7 cellular contexts compared by ENCODE assay signal in genomic region chr16:15434425-15435215, GRCh38. TPM values are rescaled to one million over a fixed set of nuclear protein-coding genes. Genes with fewer than 3 reads are reported as not detected.
DNase-seq lines count a peak whose midpoint lies in the region; ATAC-seq and TF ChIP-seq lines count a peak whose summit lies in the region.

Gene BMERB1 (plus strand): TSS chr16:15434588. CDS start chr16:15434654, 66 bp downstream.

- H3K4me1 ChIP-seq in heart right ventricle: peaks cover 3 to 22% (median 9%) of the 10 kb centered on the region in 9 donors
- H3K4me1 ChIP-seq in parathyroid adenoma: peaks cover 4% of the 10 kb centered on the region
- H3K4me1 ChIP-seq in thyroid gland: no peaks in the 10 kb centered on the region

- H3K9me3 ChIP-seq in heart right ventricle: no peaks in the 10 kb centered on the region
- H3K9me3 ChIP-seq in parathyroid adenoma (ENCODE audit: control insufficient read depth, low read length): no peaks in the 10 kb centered on the region
- no peaks in the 10 kb centered on the region for H3K9me3 ChIP-seq in thyroid gland

- TF ChIP-seq CTCF in heart right ventricle (IDR thresholded peaks at IDR 0.05): no peak
- no peak for TF ChIP-seq CTCF in parathyroid adenoma (IDR thresholded peaks at IDR 0.05)
- no peak for TF ChIP-seq CTCF in thyroid gland (IDR thresholded peaks at IDR 0.05)

- TF ChIP-seq POLR2A in thyroid gland (IDR thresholded peaks at IDR 0.05) (no peak), GM18505 (IDR thresholded peaks at IDR 0.05; ENCODE audit: borderline replicate concordance, extremely low read depth, insufficient read depth, insufficient read length) (no peak)

- H3K27me3 ChIP-seq in heart right ventricle: peaks cover 0 to 38% (median 0%) of the 10 kb centered on the region in 7 donors
- H3K27me3 ChIP-seq in parathyroid adenoma (ENCODE audit: control insufficient read depth, insufficient read depth, low read length): no peaks in the 10 kb centered on the region
- H3K27me3 ChIP-seq in thyroid gland: no peaks in the 10 kb centered on the region

- H3K79me2 ChIP-seq in parathyroid adenoma: peaks cover 15% of the 10 kb centered on the region

- peak within 1 kb of the TSS; percentile 78 for H2AFZ ChIP-seq in parathyroid adenoma

- DNase-seq in HEK293T (ENCODE audit: extremely low spot score) (peak; percentile 66), T-helper 1 cell (peak in 4 of 5 donors; percentile 10 to 56 (median 18)), amygdala (lab: John Stamatoyannopoulos, UW) (peak in 54 of 56 donors; percentile 18 to 91 (median 77)), heart right ventricle (peak; percentile 78 to 79), thyroid gland (peak; percentile 36 to 56)

- CTCF ChIA-PET in HEK293T (lab: Yijun Ruan, JAX): no interaction called here

- H3K9ac ChIP-seq in parathyroid adenoma: no peak within 1 kb of the TSS

- H3K36me3 ChIP-seq in heart right ventricle: no peaks in the 10 kb centered on the region
- H3K36me3 ChIP-seq in parathyroid adenoma (ENCODE audit: control insufficient read depth, insufficient read depth, low read length): no peaks in the 10 kb centered on the region
- no peaks in the 10 kb centered on the region for H3K36me3 ChIP-seq in thyroid gland

- H3K4me3 ChIP-seq in heart right ventricle: peak within 1 kb of the TSS; percentile 63 to 92 (median 82)
- peak within 1 kb of the TSS; percentile 42 for H3K4me3 ChIP-seq in parathyroid adenoma (ENCODE audit: low read depth, low read length)
- peak within 1 kb of the TSS in 2 of 3 donors; percentile 31 to 54 for H3K4me3 ChIP-seq in thyroid gland (replicated peaks in 1 of 3)

- H3K27ac ChIP-seq in heart right ventricle: peak within 1 kb of the TSS; percentile 45 to 87 (median 76)
- no peak within 1 kb of the TSS for H3K27ac ChIP-seq in parathyroid adenoma
- peak within 1 kb of the TSS; percentile 2 to 65 (median 65) for H3K27ac ChIP-seq in thyroid gland

- POLR2A ChIA-PET in HEK293T (lab: Yijun Ruan, JAX): no interaction called here

- WGBS in heart right ventricle, 2 donors: 0% methylated on average over 52 to 63 of the region's 63 CpGs
- 1% methylated on average over 47 to 52 of the region's 63 CpGs for WGBS in thyroid gland, 2 donors

- peak; percentile 93 to 97 (median 96) for ATAC-seq in heart right ventricle
- ATAC-seq in GM18505 (IDR thresholded peaks at IDR 0.05; ENCODE audit: unreplicated experiment): no peak

- intact Hi-C loops in heart right ventricle (cut with DNase I) (loop anchor here in 5 of 10 donors (1.0 to 10.0 kb wide), 6 partner anchors 25 to 180 kb away; no protein-coding TSS in a partner anchor), thyroid gland (cut with DNase I) (no loop called here)

- H3K4me2 ChIP-seq in parathyroid adenoma (ENCODE audit: low read length): peak within 1 kb of the TSS; percentile 59

TF ChIP-seq in HEK293T, 16 proteins besides CTCF, POLR2A, EP300 and RAD21:
- TF ChIP-seq PKNOX1 (IDR thresholded peaks at IDR 0.05) (no peak), FOXM1 (IDR thresholded peaks at IDR 0.05; ENCODE audit: borderline replicate concordance) (no peak), SUZ12 (IDR thresholded peaks at IDR 0.05) (no peak), ZNF384 (IDR thresholded peaks at IDR 0.05) (no peak), ARNT (IDR thresholded peaks at IDR 0.05) (no peak), TARDBP (IDR thresholded peaks at IDR 0.05) (no peak)

RNA-seq across cellular contexts. Expression of gene BMERB1, which starts in this region (rescaled TPM):
- 100 to 1,000 TPM in 3 of 10 donors, 10 to 100 TPM in 7; 59.9 to 121 (median 87.6) TPM for total RNA-seq in heart right ventricle
- polyA plus RNA-seq in heart right ventricle: 10 to 100 TPM; 16.5 to 54.0 TPM
- 10 to 100 TPM; 13.7 to 31.0 (median 23.0) TPM for total RNA-seq in thyroid gland

Comparison
In these comparisons a context has a peak if more than half of its experiments do, and no peak if none do; other contexts are left out.
1. DNase-seq: peak in every context shown above with its lines; median percentile 78 in heart right ventricle; 77 in amygdala; 66 in HEK293T; 46 in thyroid gland; 18 in T-helper 1 cell.